Comparison of ENCODE assay signal across 25 cellular contexts in genomic region chr1:115669886-115670285, GRCh38. TPM values are rescaled to one million over a fixed set of nuclear protein-coding genes. Genes with fewer than 3 reads are reported as not detected.
DNase-seq lines count a peak whose midpoint lies in the region; ATAC-seq, FAIRE-seq and TF ChIP-seq lines count a peak whose summit lies in the region.
"Had no signal": no experiment of that assay in that cellular context is flagged by ENCODE, and none has a peak within 500 bp of the region (broad histone marks: within the 10 kb centered on the region; RNA-seq: fewer than 3 reads in every experiment).

No MANE protein-coding gene starts in this region.

- BruUV-seq in IMR-90 (replicated peaks; lab: Mats Ljungman, UMichigan): no TSS peak

- H4K20me1 ChIP-seq in IMR-90 (ENCODE audit: insufficient read depth, low read length) (peaks cover 6% of the 10 kb centered on the region; the same call in 1 of the 2 replicates), astrocyte (ENCODE audit: insufficient read depth, low read length) (no peaks in the 10 kb centered on the region)

- H3K4me1 ChIP-seq in IMR-90 (ENCODE audit: control insufficient read depth, insufficient read depth, low read length): peaks cover 19% of the 10 kb centered on the region
- peaks cover 38% of the 10 kb centered on the region for H3K4me1 ChIP-seq in astrocyte (ENCODE audit: insufficient read depth, low read length)

- peaks cover 10% of the 10 kb centered on the region for H3K36me3 ChIP-seq in IMR-90 (ENCODE audit: control insufficient read depth, insufficient read depth, low read length)
- peaks cover 12% of the 10 kb centered on the region for H3K36me3 ChIP-seq in astrocyte (ENCODE audit: insufficient read depth, low read length)

- H3K79me2 ChIP-seq in astrocyte (ENCODE audit: insufficient read depth, low read length): peaks cover 29% of the 10 kb centered on the region

- no peak overlapping the region for H2AK5ac ChIP-seq in IMR-90 (ENCODE audit: low read depth, low read length)

- no peak overlapping the region for H3K56ac ChIP-seq in IMR-90 (ENCODE audit: extremely low read depth, insufficient read depth, low read length)

- no peaks in the 10 kb centered on the region for H3K27me3 Mint-ChIP-seq in astrocyte (ENCODE audit: low read depth, unreplicated experiment)
- H3K27me3 Mint-ChIP-seq: activated CD8-positive, alpha-beta T cell treated with anti-CD3 and anti-CD28 coated beads for 36 hours; activated naive CD8-positive, alpha-beta T cell treated with anti-CD3 and anti-CD28 coated beads, Interleukin-2, amount 50 U/mL, for 24 hours; B cell; type B pancreatic cell had no signal

- H4K8ac ChIP-seq in IMR-90 (ENCODE audit: low read depth in 2 of 2, low read length in 2 of 2): no peak overlapping the region

- intact Hi-C loops in IMR-90 (cut with micrococcal nuclease): no loop called here

- H3K27me3 ChIP-seq in IMR-90 (ENCODE audit: control insufficient read depth, insufficient read depth, low read length) (no peaks in the 10 kb centered on the region), astrocyte (ENCODE audit: insufficient read depth, low read length) (no peaks in the 10 kb centered on the region)
- H3K27me3 ChIP-seq: Peyer's patch had no signal

- H3K9me1 ChIP-seq in IMR-90 (ENCODE audit: insufficient read depth, low read length): peaks cover 13% of the 10 kb centered on the region; the same call in 1 of the 2 replicates

- no peak for FAIRE-seq in astrocyte (lab: Jason Lieb, UNC)
- FAIRE-seq: GM12891, TTC549 had no signal

- peaks cover 25% of the 10 kb centered on the region for H3K36me3 Mint-ChIP-seq in astrocyte (ENCODE audit: low read depth, unreplicated experiment)

- peaks cover 4% of the 10 kb centered on the region for H3K9me3 Mint-ChIP-seq in astrocyte (ENCODE audit: unreplicated experiment)
- H3K9me3 Mint-ChIP-seq: activated CD8-positive, alpha-beta T cell treated with anti-CD3 and anti-CD28 coated beads for 36 hours; neural crest cell; type B pancreatic cell had no signal

- ATAC-seq in IMR-90 (ENCODE audit: low read depth) (peak; percentile 18; the same call in 1 of the 2 replicates), omental fat pad (ENCODE audit: low FRiP score) (no peak)
- ATAC-seq: activated CD8-positive, alpha-beta T cell treated with anti-CD3 and anti-CD28 coated beads for 36 hours; activated naive CD8-positive, alpha-beta T cell treated with anti-CD3 and anti-CD28 coated beads, Interleukin-2, amount 50 U/mL, for 24 hours; left ventricle myocardium superior had no signal

- no peak overlapping the region for H2AK9ac ChIP-seq in IMR-90 (replicated peaks; ENCODE audit: low read depth, low read length, poor library complexity)

- no peak overlapping the region for H3K4me3 Mint-ChIP-seq in astrocyte (ENCODE audit: unreplicated experiment)
- H3K4me3 Mint-ChIP-seq: activated CD8-positive, alpha-beta T cell treated with anti-CD3 and anti-CD28 coated beads for 36 hours; activated naive CD8-positive, alpha-beta T cell treated with anti-CD3 and anti-CD28 coated beads, Interleukin-2, amount 50 U/mL, for 24 hours; B cell; brain; neural crest cell; type B pancreatic cell had no signal

- H2BK120ac ChIP-seq in IMR-90 (ENCODE audit: low read depth, low read length): no peak overlapping the region

- no peak overlapping the region for H3K4me2 ChIP-seq in IMR-90 (ENCODE audit: low read depth, low read length)
- peak overlapping the region; percentile 78 for H3K4me2 ChIP-seq in astrocyte (ENCODE audit: low read length)

- H2BK15ac ChIP-seq in IMR-90 (ENCODE audit: low read depth, low read length): no peak overlapping the region

- WGBS in IMR-90 (ENCODE audit: extremely low coverage in 2 of 2, insufficient read length in 1 of 2), 2 experiments: no CpG with 5 or more reads among the region's 1 CpG

- H2AFZ ChIP-seq in IMR-90 (replicated peaks; ENCODE audit: low read length, poor library complexity): no peak overlapping the region
- H2AFZ ChIP-seq in astrocyte (ENCODE audit: low read depth, low read length): no peak overlapping the region

- DNase-seq in AG10803 (ENCODE audit: low read depth): peak; percentile 28
- DNase-seq in IMR-90: peak; percentile 43
- peak; percentile 18 for DNase-seq in astrocyte (ENCODE audit: low read depth)
- DNase-seq in iris pigment epithelial cell (ENCODE audit: low read depth): peak; percentile 27
- DNase-seq in HuH-7.5 (ENCODE audit: low spot score): no peak
- DNase-seq in omental fat pad (ENCODE audit: low spot score): no peak
- DNase-seq in activated naive CD4-positive, alpha-beta T cell treated with Interleukin-2 at 50 U/mL for 16 hours: no peak
- DNase-seq in NCI-H1694 treated with DMSO at 0.1 percent for 48 hours (lab: John Stamatoyannopoulos, UW): no peak
- DNase-seq: activated CD4-positive, CD25-positive, alpha-beta regulatory T cell treated with anti-CD3 and anti-CD28 coated beads, Interleukin-2, amount 50 U/mL, for 72 hours; activated CD8-positive, alpha-beta T cell treated with anti-CD3 and anti-CD28 coated beads for 36 hours; activated gamma-delta T cell; activated naive CD8-positive, alpha-beta T cell treated with anti-CD3 and anti-CD28 coated beads, Interleukin-2, amount 50 U/mL, for 24 hours; COR-L47; effector memory CD4-positive, alpha-beta T cell; islet precursor cell; left ventricle myocardium superior; NCI-H524; Peyer's patch; posterior cingulate gyrus had no signal

- no peak overlapping the region; the same call in 1 of the 2 replicates for H3K4ac ChIP-seq in IMR-90 (ENCODE audit: low read depth, low read length)

- H3K27ac ChIP-seq in IMR-90 (ENCODE audit: insufficient read depth, low read length) (no peak overlapping the region), astrocyte (ENCODE audit: low read depth, low read length) (peak overlapping the region; percentile 79)
- H3K27ac ChIP-seq: Peyer's patch had no signal

- no peak overlapping the region for H3K23ac ChIP-seq in IMR-90 (ENCODE audit: low read depth, low read length)

- H3K4me1 Mint-ChIP-seq in astrocyte (ENCODE audit: low read depth, unreplicated experiment): peaks cover 39% of the 10 kb centered on the region
- H3K4me1 Mint-ChIP-seq: B cell, neural crest cell had no signal

- TF ChIP-seq RAD21 in IMR-90 (IDR thresholded peaks at IDR 0.05; ENCODE audit: low read length): no peak

- H3K9ac ChIP-seq in IMR-90 (ENCODE audit: low read depth, low read length) (no peak overlapping the region), astrocyte (ENCODE audit: low read length) (peak overlapping the region; percentile 54)

- H3K4me3 ChIP-seq in AG10803 (ENCODE audit: low read length) (no peak overlapping the region), IMR-90 (ENCODE audit: insufficient read depth, low read depth, low read length) (no peak overlapping the region), astrocyte (ENCODE audit: insufficient read depth, low read depth, low read length) (no peak overlapping the region)
- H3K4me3 ChIP-seq: Peyer's patch had no signal

- TF ChIP-seq CTCF in AG10803 (conservative IDR thresholded peaks at IDR 0.05; ENCODE audit: low read length): no peak
- no peak for TF ChIP-seq CTCF in IMR-90 (conservative IDR thresholded peaks at IDR 0.05; ENCODE audit: low read depth, low read length)
- TF ChIP-seq CTCF in astrocyte (IDR thresholded peaks at IDR 0.05; ENCODE audit: insufficient read depth, low read depth, low read length): no peak
- TF ChIP-seq CTCF in omental fat pad (IDR thresholded peaks at IDR 0.05): no peak

- H3K14ac ChIP-seq in IMR-90 (replicated peaks; ENCODE audit: low read depth, low read length): no peak overlapping the region

- peaks cover 5% of the 10 kb centered on the region; the same call in 1 of the 2 replicates for H3K9me3 ChIP-seq in IMR-90 (ENCODE audit: control insufficient read depth, insufficient read depth, low read length)
- H3K9me3 ChIP-seq in astrocyte (ENCODE audit: insufficient read depth, low read depth, low read length): peaks cover 9% of the 10 kb centered on the region
- H3K9me3 ChIP-seq: Peyer's patch had no signal

- no peak for TF ChIP-seq POLR2A in IMR-90 (IDR thresholded peaks at IDR 0.05; ENCODE audit: low read depth, low read length)

- H3K27ac Mint-ChIP-seq in astrocyte (ENCODE audit: unreplicated experiment): peak overlapping the region; percentile 69
- H3K27ac Mint-ChIP-seq: activated CD8-positive, alpha-beta T cell treated with anti-CD3 and anti-CD28 coated beads for 36 hours; activated naive CD8-positive, alpha-beta T cell treated with anti-CD3 and anti-CD28 coated beads, Interleukin-2, amount 50 U/mL, for 24 hours; B cell; brain had no signal

- H2BK5ac ChIP-seq in IMR-90 (ENCODE audit: low read depth, low read length, poor library complexity, severe bottlenecking): no peak overlapping the region

- H3K18ac ChIP-seq in IMR-90 (ENCODE audit: low read depth, low read length): no peak overlapping the region

- CTCF ChIA-PET in IMR-90 (lab: Yijun Ruan, JAX): interaction anchor here (1.0 to 2.9 kb wide), 2 partner anchors 37 to 45 kb away, joined by 3 to 14 read pairs; no protein-coding TSS in a partner anchor

- in situ Hi-C loops in IMR-90 (cut with MboI; ENCODE audit: low sequenced_read_pairs): no loop called here

- peaks cover 7 to 42% of the 10 kb centered on the region in 2 experiments for H3K79me1 ChIP-seq in IMR-90 (ENCODE audit: low read depth in 1 of 2, low read length in 2 of 2)

- no peak overlapping the region for H2BK20ac ChIP-seq in IMR-90 (ENCODE audit: low read depth, low read length)

- no peak overlapping the region for H4K91ac ChIP-seq in IMR-90 (ENCODE audit: insufficient read depth, low read depth, low read length)

- H4K5ac ChIP-seq in IMR-90 (ENCODE audit: low read depth, low read length): no peak overlapping the region

- POLR2A ChIA-PET in IMR-90 (lab: Charles Lee; ENCODE audit: unreplicated experiment): no interaction called here

- dilution Hi-C loops in IMR-90 (cut with HindIII; ENCODE audit: low sequenced_read_pairs, unreplicated experiment): no loop called here

TF ChIP-seq in IMR-90, 13 proteins besides CTCF, POLR2A, EP300 and RAD21 (continues in another document):
- TF ChIP-seq NFE2L2 (IDR thresholded peaks at IDR 0.05; ENCODE audit: low read depth, low read length) (no peak), BHLHE40 (IDR thresholded peaks at IDR 0.05; ENCODE audit: low read depth, low read length) (no peak), MAZ (IDR thresholded peaks at IDR 0.05; ENCODE audit: borderline replicate concordance, low read depth, low read length) (no peak), RCOR1 (IDR thresholded peaks at IDR 0.05; ENCODE audit: insufficient replicate concordance, low read length) (no peak), MAFK (IDR thresholded peaks at IDR 0.05; ENCODE audit: low read depth, low read length) (no peak)

RNA-seq across cellular contexts. Expression of gene VANGL1, which starts 28.1 kb away (rescaled TPM):
- total RNA-seq in IMR-90 (2012; rRNA removed) (6.1 and 7.5 TPM in 2 replicates), astrocyte (12.9 and 13.8 TPM in 2 replicates), omental fat pad (1 to 10 TPM; 4.9 to 9.6 (median 6.5) TPM)
- 6.7 and 7.5 TPM in 2 replicates for polyA plus RNA-seq in IMR-90 (2012; rRNA removed)
- polyA plus RNA-seq in IMR-90 (2012; cell fraction: cytosol; rRNA removed): 3.2 and 4.9 TPM in 2 replicates
- polyA plus RNA-seq in IMR-90 (2012; cell fraction: nucleus; rRNA removed; ENCODE audit: low replicate concordance): 2.0 and 2.8 TPM in 2 replicates

Comparison
In these comparisons a context has a peak if more than half of its experiments do, and no peak if none do; other contexts are left out.
1. DNase-seq: peak in AG10803 (single experiment), IMR-90 (single experiment), astrocyte (single experiment) and iris pigment epithelial cell (single experiment); none in HuH-7.5 (single experiment), omental fat pad (single experiment), activated naive CD4-positive, alpha-beta T cell treated with Interleukin-2 at 50 U/mL for 16 hours (single experiment) and NCI-H1694 treated with DMSO at 0.1 percent for 48 hours (single experiment).